ENCODE assay signal across 25 cellular contexts in genomic region chr3:14814473-14814872, GRCh38. TPM values are rescaled to one million over a fixed set of nuclear protein-coding genes. Genes with fewer than 3 reads are reported as not detected.
"Had no signal": no experiment of that assay in that cellular context is flagged by ENCODE, and none has a peak within 500 bp of the region (broad histone marks: within the 10 kb centered on the region; RNA-seq: fewer than 3 reads in every experiment).

No MANE protein-coding gene starts in this region.

- H3K4me1 ChIP-seq: breast epithelium, pancreas, prostate gland, thyroid gland had no signal

- H3K4me3 ChIP-seq: breast epithelium, esophagus muscularis mucosa, lung, pancreas, prostate gland, thyroid gland, upper lobe of left lung had no signal

- H3K27ac ChIP-seq: pancreas, prostate gland, thyroid gland had no signal

- H3K27ac Mint-ChIP-seq: activated CD4-positive, alpha-beta T cell treated with anti-CD3 and anti-CD28 coated beads for 36 hours; activated CD8-positive, alpha-beta memory T cell treated with anti-CD3 and anti-CD28 coated beads, Interleukin-2, amount 10 ng/mL, durations not matched to agents 7 days and 5 days; activated CD8-positive, alpha-beta T cell treated with anti-CD3 and anti-CD28 coated beads, Interleukin-2, amount 10 ng/mL, durations not matched to agents 7 days and 5 days; activated naive CD4-positive, alpha-beta T cell treated with anti-CD3 and anti-CD28 coated beads, Interleukin-2, amount 50 U/mL, for 72 hours; activated T-helper 2 cell treated with anti-CD3 and anti-CD28 coated beads, Interferon-gamma antibody, Interleukin-2, Interleukin-4, amounts not matched to agents 10 μg/mL and 5 μg/mL and 100 μg/mL, durations not matched to agents 14 hours and 24 hours and 36 hours; naive B cell; stimulated activated naive CD8-positive, alpha-beta T cell treated with anti-CD3 and anti-CD28 coated beads, Interleukin-15, Interleukin-2, amounts not matched to agents 100 ng/mL and 50 ng/mL, for 24 hours had no signal

- H3K9me3 ChIP-seq: breast epithelium, esophagus muscularis mucosa, pancreas, prostate gland, thyroid gland, upper lobe of left lung had no signal

- H3K9me3 Mint-ChIP-seq: activated naive CD4-positive, alpha-beta T cell treated with anti-CD3 and anti-CD28 coated beads, Interleukin-2, amount 50 U/mL, for 72 hours; activated T-helper 2 cell treated with anti-CD3 and anti-CD28 coated beads, Interferon-gamma antibody, Interleukin-2, Interleukin-4, amounts not matched to agents 10 μg/mL and 5 μg/mL and 100 μg/mL, durations not matched to agents 14 hours and 24 hours and 36 hours; stimulated activated naive CD8-positive, alpha-beta T cell treated with anti-CD3 and anti-CD28 coated beads, Interleukin-15, Interleukin-2, amounts not matched to agents 100 ng/mL and 50 ng/mL, for 24 hours had no signal

- DNase-seq: activated CD4-positive, alpha-beta T cell treated with anti-CD3 and anti-CD28 coated beads for 36 hours; activated CD4-positive, CD25-positive, alpha-beta regulatory T cell; activated CD8-positive, alpha-beta memory T cell treated with anti-CD3 and anti-CD28 coated beads, Interleukin-2, amount 10 ng/mL, durations not matched to agents 7 days and 5 days; activated CD8-positive, alpha-beta T cell treated with anti-CD3 and anti-CD28 coated beads, Interleukin-2, amount 10 ng/mL, durations not matched to agents 7 days and 5 days; activated T-cell treated with anti-CD3 and anti-CD28 coated beads, Interleukin-2, amount 50 U/mL, for 48 hours; central memory CD4-positive, alpha-beta T cell; foreskin melanocyte; left colon; naive B cell; pancreas; retina; stimulated activated CD4-positive, alpha-beta T cell treated with anti-CD3 and anti-CD28 coated beads, Interleukin-4, amount 100 ng/mL, for 1 hour; substantia nigra; thyroid gland; upper lobe of left lung had no signal

- H3K36me3 ChIP-seq: breast epithelium, pancreas, prostate gland, thyroid gland had no signal

- H3K36me3 Mint-ChIP-seq: activated CD8-positive, alpha-beta memory T cell treated with anti-CD3 and anti-CD28 coated beads, Interleukin-2, amount 10 ng/mL, durations not matched to agents 7 days and 5 days; naive B cell had no signal

- H3K4me1 Mint-ChIP-seq: activated CD8-positive, alpha-beta memory T cell treated with anti-CD3 and anti-CD28 coated beads, Interleukin-2, amount 10 ng/mL, durations not matched to agents 7 days and 5 days had no signal

- H3K4me3 Mint-ChIP-seq: activated CD4-positive, alpha-beta T cell treated with anti-CD3 and anti-CD28 coated beads for 36 hours; activated CD8-positive, alpha-beta memory T cell treated with anti-CD3 and anti-CD28 coated beads, Interleukin-2, amount 10 ng/mL, durations not matched to agents 7 days and 5 days; activated CD8-positive, alpha-beta T cell treated with anti-CD3 and anti-CD28 coated beads, Interleukin-2, amount 10 ng/mL, durations not matched to agents 7 days and 5 days; naive B cell; stimulated activated naive CD8-positive, alpha-beta T cell treated with anti-CD3 and anti-CD28 coated beads, Interleukin-15, Interleukin-2, amounts not matched to agents 100 ng/mL and 50 ng/mL, for 24 hours had no signal

RNA-seq across cellular contexts. Expression of gene FGD5, which starts 4.3 kb away (rescaled TPM):
- total RNA-seq: activated CD8-positive, alpha-beta memory T cell treated with anti-CD3 and anti-CD28 coated beads, Interleukin-2, amount 10 ng/mL, durations not matched to agents 7 days and 5 days; activated naive CD4-positive, alpha-beta T cell treated with anti-CD3 and anti-CD28 coated beads, Interleukin-2, amount 50 U/mL, for 72 hours; T-helper 1 cell treated with Interleukin-12 subunit alpha and Interleukin-12 subunit beta and Interleukin-4 antibody, amounts not matched to agents 30 ng/mL and 1 ng/mL, for 36 hours had no signal
- polyA plus RNA-seq: keratinocyte, neural cell had no signal
